8 cellular contexts compared by ENCODE assay signal in the genomic region with DNA sequence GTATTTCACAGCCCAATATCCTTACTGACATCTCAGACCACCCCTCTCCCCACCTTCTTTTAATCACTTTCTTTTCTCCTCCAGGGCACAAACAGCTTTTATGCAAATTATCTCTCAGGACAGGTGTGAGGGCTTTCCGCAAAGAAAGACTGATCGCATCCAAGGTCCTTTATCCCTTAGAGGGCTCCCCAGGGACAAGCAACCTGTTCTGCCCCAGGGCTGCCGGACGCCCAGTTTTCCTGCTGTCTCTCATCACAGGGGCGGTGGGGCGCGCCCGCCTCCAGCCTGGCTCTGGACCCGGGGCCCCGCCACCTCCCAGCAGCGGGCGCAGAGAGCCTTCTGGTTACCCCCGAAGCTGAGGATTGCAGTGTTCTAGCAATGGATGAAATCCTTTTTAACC.
DNase-seq lines count a peak whose midpoint lies in the region; FAIRE-seq and TF ChIP-seq lines count a peak whose summit lies in the region.

No MANE protein-coding gene starts in this region.

- H4K91ac ChIP-seq in H1 (replicated peaks; ENCODE audit: insufficient read length, low read length) (no peak overlapping the region), neuronal stem cell (ENCODE audit: low read depth, low read length, poor library complexity) (no peak overlapping the region)

- H3K4me3 ChIP-seq in H1 (ENCODE audit: extremely low read depth in 1 of 4, insufficient read depth in 2 of 4, low read depth in 3 of 4, low read length in 4 of 4) (peak overlapping the region; percentile 57 to 67 (median 63); a peak in 5 of 8 replicates), neuronal stem cell (ENCODE audit: low read length in 2 of 2) (no peak overlapping the region), lower leg skin (ENCODE audit: low read depth, poor library complexity, severe bottlenecking) (no peak overlapping the region)

- H2BK15ac ChIP-seq in H1 (ENCODE audit: low read length) (no peak overlapping the region), neuronal stem cell (ENCODE audit: low read length) (no peak overlapping the region)

- H3K14ac ChIP-seq in H1 (ENCODE audit: insufficient read length), result no peak overlapping the region
- H3K14ac ChIP-seq in neuronal stem cell (ENCODE audit: low read length), result no peak overlapping the region

- no peaks in the 10 kb centered on the region for H3K79me2 ChIP-seq in H1 (ENCODE audit: control insufficient read depth in 1 of 2, insufficient read depth in 2 of 2, low read length in 2 of 2)

- no peak for DNase-seq in GM12891 (ENCODE audit: insufficient read length, low spot score)
- DNase-seq in NCI-H526 (lab: John Stamatoyannopoulos, UW), result peak; percentile 62 to 84
- DNase-seq in H1 (ENCODE audit: low read depth in 1 of 2, low spot score in 2 of 2), result peak in 1 of 2 experiments; percentile 70
- no peak for DNase-seq in neuronal stem cell (ENCODE audit: low spot score)
- no peak for DNase-seq in NCI-H2081 treated with DMSO at 0.1 percent for 48 hours (lab: John Stamatoyannopoulos, UW)
- DNase-seq in lower leg skin (ENCODE audit: low spot score in 2 of 2), result no peak
- no peak for DNase-seq in SHP77 treated with DMSO at 0.1 percent for 48 hours (lab: John Stamatoyannopoulos, UW)
- no peak for DNase-seq in effector CD4-positive, alpha-beta T cell

- TF ChIP-seq CTCF in H1 (IDR thresholded peaks at IDR 0.05; ENCODE audit: control extremely low read depth in 1 of 3, insufficient read depth in 1 of 3, low read depth in 1 of 3, low read length in 3 of 3) (no peak), lower leg skin (IDR thresholded peaks at IDR 0.05) (no peak)

- 0 out of 4 replicates have a peak, but pooled peaks of 1 of the 2 experiments have one; percentile 8 for TF ChIP-seq RAD21 in H1 (IDR thresholded peaks at IDR 0.05 in 1 of 2, conservative IDR thresholded peaks at IDR 0.05 in 1 of 2; ENCODE audit: low read depth in 2 of 2, low read length in 2 of 2)

- H3K4me1 ChIP-seq in H1 (replicated peaks in 1 of 4; ENCODE audit: control insufficient read depth in 3 of 4, insufficient read depth in 4 of 4, low read length in 3 of 4) (peaks cover 2 to 10% (median 4%) of the 10 kb centered on the region in 4 experiments), neuronal stem cell (ENCODE audit: control insufficient read depth in 2 of 2, insufficient read depth in 1 of 2, low read depth in 1 of 2, low read length in 2 of 2) (peaks cover 2 to 7% of the 10 kb centered on the region in 2 donors)

- no peak for TF ChIP-seq EP300 in H1 (IDR thresholded peaks at IDR 0.05; ENCODE audit: borderline replicate concordance in 1 of 2, low read depth in 2 of 2, low read length in 2 of 2)

- CTCF ChIA-PET in H1 (lab: Charles Lee; ENCODE audit: partially characterized antibody), result interaction anchor here (0.9 to 4.9 kb wide), 6 partner anchors 10 to 448 kb away, joined by 3 to 27 read pairs (median 4); no protein-coding TSS in a partner anchor

- H2BK5ac ChIP-seq in H1 (ENCODE audit: low read depth, low read length) (peak overlapping the region; percentile 95; the same call in 1 of the 2 replicates), neuronal stem cell (ENCODE audit: low read length) (no peak overlapping the region)

- H2BK12ac ChIP-seq in H1 (ENCODE audit: low read depth, low read length) (no peak overlapping the region; the same call in 1 of the 2 replicates), neuronal stem cell (ENCODE audit: low read length) (no peak overlapping the region)

- H4K5ac ChIP-seq in H1 (ENCODE audit: insufficient read length, low read depth, low read length), result peak overlapping the region; percentile 42

- POLR2A ChIA-PET in H1 (lab: Charles Lee; ENCODE audit: partially characterized antibody), result interaction anchor here (1.1 to 1.4 kb wide), 3 partner anchors 19 to 69 kb away, joined by 3 to 5 read pairs (median 3); no protein-coding TSS in a partner anchor

- FAIRE-seq in GM12891 (lab: Jason Lieb, UNC), result no peak
- FAIRE-seq in H1 (lab: Jason Lieb, UNC), result no peak

- H4K20me1 ChIP-seq in H1 (replicated peaks in 1 of 2; ENCODE audit: control insufficient read depth in 1 of 2, insufficient read depth in 2 of 2, low read length in 2 of 2), result no peaks in the 10 kb centered on the region

- no peak overlapping the region for H3K56ac ChIP-seq in H1 (replicated peaks; ENCODE audit: insufficient read length, low read depth, low read length)

- H3K79me1 ChIP-seq in H1 (ENCODE audit: low read depth, low read length) (no peaks in the 10 kb centered on the region), neuronal stem cell (ENCODE audit: low read depth, low read length) (no peaks in the 10 kb centered on the region)

- peak overlapping the region in 3 of 4 experiments; percentile 74 to 77 (median 74); a peak in 3 of 7 replicates for H3K9ac ChIP-seq in H1 (replicated peaks in 1 of 4; ENCODE audit: extremely low read depth in 1 of 4, low read depth in 3 of 4, low read length in 3 of 4)
- no peak overlapping the region for H3K9ac ChIP-seq in neuronal stem cell (ENCODE audit: low read depth, low read length, poor library complexity)

- H2AK5ac ChIP-seq in H1 (ENCODE audit: low read depth, low read length), result no peak overlapping the region
- peak overlapping the region; percentile 47 for H2AK5ac ChIP-seq in neuronal stem cell (ENCODE audit: low read depth, low read length)

- no peak overlapping the region for H2BK20ac ChIP-seq in H1 (ENCODE audit: low read length)

- H2AFZ ChIP-seq in H1 (ENCODE audit: low read length) (peak overlapping the region; percentile 91), neuronal stem cell (ENCODE audit: low read length) (peak overlapping the region; percentile 88)

- H2BK120ac ChIP-seq in H1 (replicated peaks; ENCODE audit: low read depth, low read length), result no peak overlapping the region
- no peak overlapping the region for H2BK120ac ChIP-seq in neuronal stem cell (ENCODE audit: low read depth, low read length)

- intact Hi-C loops in lower leg skin (cut with DNase I; ENCODE audit: low total_unique reads), result no loop called here

- WGBS in H1 (ENCODE audit: extremely low coverage in 1 of 2, insufficient coverage in 1 of 2, insufficient read length in 1 of 2, insufficient replicate concordance in 2 of 2, low coverage in 1 of 2, low lambda C conversion rate in 2 of 2, missing lambda C conversion rate in 1 of 2), 2 experiments, result 45% methylated on average over 11 of the region's 13 CpGs; no CpG with 5 or more reads in 1 of the 2 experiments
- no CpG with 5 or more reads among the region's 13 CpGs for WGBS in neuronal stem cell (ENCODE audit: extremely low coverage in 2 of 2, insufficient read length in 2 of 2, insufficient replicate concordance in 1 of 2), 2 donors
- 44 to 48% methylated on average over 13 of the region's 13 CpGs for WGBS in lower leg skin, 2 donors

- H3K23ac ChIP-seq in H1 (ENCODE audit: insufficient read length) (no peak overlapping the region), neuronal stem cell (ENCODE audit: low read depth, low read length, poor library complexity) (no peak overlapping the region)

- H4K8ac ChIP-seq in H1 (ENCODE audit: extremely low read depth, insufficient read depth, low read length) (no peak overlapping the region; the same call in 1 of the 2 replicates), neuronal stem cell (ENCODE audit: low read depth, low read length) (no peak overlapping the region)

- H3K23me2 ChIP-seq in H1 (ENCODE audit: low read depth, low read length), result no peaks in the 10 kb centered on the region

- TF ChIP-seq POLR2A in GM12891 (IDR thresholded peaks at IDR 0.05; ENCODE audit: low read depth, low read length), result no peak
- no peak for TF ChIP-seq POLR2A in H1 (IDR thresholded peaks at IDR 0.05; ENCODE audit: control extremely low read depth in 1 of 2, low read depth in 2 of 2, low read length in 2 of 2)
- TF ChIP-seq POLR2A in lower leg skin (IDR thresholded peaks at IDR 0.05), result no peak

- H3K4me2 ChIP-seq in H1 (ENCODE audit: insufficient read depth in 1 of 2, low read depth in 2 of 2, low read length in 2 of 2) (peak overlapping the region; percentile 72 to 79), neuronal stem cell (ENCODE audit: insufficient read depth, low read length, poor library complexity, severe bottlenecking) (no peak overlapping the region)

- H3K27me3 ChIP-seq in H1 (replicated peaks in 1 of 4; ENCODE audit: control insufficient read depth in 3 of 4, extremely low read depth in 1 of 4, insufficient read depth in 3 of 4, low read length in 3 of 4), result peaks cover 0 to 3% (median under 1%) of the 10 kb centered on the region in 4 experiments; a peak in 3 of 7 replicates
- no peaks in the 10 kb centered on the region for H3K27me3 ChIP-seq in neuronal stem cell (ENCODE audit: control insufficient read depth in 3 of 3, insufficient read depth in 3 of 3, low read depth in 1 of 3, low read length in 3 of 3)

- H3K9me3 ChIP-seq in H1 (ENCODE audit: insufficient read depth in 2 of 2, low read depth in 1 of 2, low read length in 1 of 2) (no peaks in the 10 kb centered on the region), neuronal stem cell (replicated peaks in 1 of 2; ENCODE audit: control insufficient read depth in 2 of 2, insufficient read depth in 1 of 2, low read depth in 1 of 2, low read length in 2 of 2) (no peaks in the 10 kb centered on the region)

- no peaks in the 10 kb centered on the region for H3K36me3 ChIP-seq in H1 (ENCODE audit: control insufficient read depth in 2 of 4, insufficient read depth in 4 of 4, low read length in 3 of 4)
- no peaks in the 10 kb centered on the region for H3K36me3 ChIP-seq in neuronal stem cell (replicated peaks in 1 of 2; ENCODE audit: control insufficient read depth in 2 of 2, insufficient read depth in 2 of 2, low read length in 2 of 2)

- no peak overlapping the region for H3K4ac ChIP-seq in H1 (replicated peaks; ENCODE audit: insufficient read length, low read depth, low read length)
- no peak overlapping the region for H3K4ac ChIP-seq in neuronal stem cell (ENCODE audit: low read length)

- peak overlapping the region; percentile 71 for H3K18ac ChIP-seq in H1 (ENCODE audit: extremely low read depth, low read length)
- H3K18ac ChIP-seq in neuronal stem cell (ENCODE audit: low read length), result peak overlapping the region; percentile 81

- H3K27ac ChIP-seq in H1 (ENCODE audit: low read depth, low read length), result peak overlapping the region; percentile 90; the same call in 1 of the 2 replicates
- H3K27ac ChIP-seq in neuronal stem cell (replicated peaks; ENCODE audit: low read length), result no peak overlapping the region

TF ChIP-seq in GM12891, 5 proteins besides CTCF, POLR2A, EP300 and RAD21:
- 0 out of 2 replicates have a peak, but pooled peaks have one; percentile 14 for TF ChIP-seq POU2F2 (IDR thresholded peaks at IDR 0.05; ENCODE audit: low read depth, low read length)
- TF ChIP-seq PAX5 (IDR thresholded peaks at IDR 0.05; ENCODE audit: insufficient read depth, low read length, severe bottlenecking), result no peak
TF ChIP-seq in GM12891: peak in this region for 1.

TF ChIP-seq in H1, 55 proteins besides CTCF, POLR2A, EP300 and RAD21:
- TF ChIP-seq ASH2L (IDR thresholded peaks at IDR 0.05; ENCODE audit: low read length) (no peak), KDM4A (IDR thresholded peaks at IDR 0.05; ENCODE audit: low read depth, low read length, severe bottlenecking) (peak; percentile 13)

Comparison
In these comparisons a context has a peak if more than half of its experiments do, and no peak if none do; other contexts are left out.
1. DNase-seq: peak in NCI-H526 (2 of 2); none in GM12891 (single experiment), neuronal stem cell (single experiment), NCI-H2081 treated with DMSO at 0.1 percent for 48 hours (single experiment), lower leg skin (0 of 2), SHP77 treated with DMSO at 0.1 percent for 48 hours (single experiment) and effector CD4-positive, alpha-beta T cell (single experiment).
2. H3K4me3 ChIP-seq: peak in H1 (4 of 4); none in neuronal stem cell (0 of 2) and lower leg skin (single experiment).